In the genomic region with DNA sequence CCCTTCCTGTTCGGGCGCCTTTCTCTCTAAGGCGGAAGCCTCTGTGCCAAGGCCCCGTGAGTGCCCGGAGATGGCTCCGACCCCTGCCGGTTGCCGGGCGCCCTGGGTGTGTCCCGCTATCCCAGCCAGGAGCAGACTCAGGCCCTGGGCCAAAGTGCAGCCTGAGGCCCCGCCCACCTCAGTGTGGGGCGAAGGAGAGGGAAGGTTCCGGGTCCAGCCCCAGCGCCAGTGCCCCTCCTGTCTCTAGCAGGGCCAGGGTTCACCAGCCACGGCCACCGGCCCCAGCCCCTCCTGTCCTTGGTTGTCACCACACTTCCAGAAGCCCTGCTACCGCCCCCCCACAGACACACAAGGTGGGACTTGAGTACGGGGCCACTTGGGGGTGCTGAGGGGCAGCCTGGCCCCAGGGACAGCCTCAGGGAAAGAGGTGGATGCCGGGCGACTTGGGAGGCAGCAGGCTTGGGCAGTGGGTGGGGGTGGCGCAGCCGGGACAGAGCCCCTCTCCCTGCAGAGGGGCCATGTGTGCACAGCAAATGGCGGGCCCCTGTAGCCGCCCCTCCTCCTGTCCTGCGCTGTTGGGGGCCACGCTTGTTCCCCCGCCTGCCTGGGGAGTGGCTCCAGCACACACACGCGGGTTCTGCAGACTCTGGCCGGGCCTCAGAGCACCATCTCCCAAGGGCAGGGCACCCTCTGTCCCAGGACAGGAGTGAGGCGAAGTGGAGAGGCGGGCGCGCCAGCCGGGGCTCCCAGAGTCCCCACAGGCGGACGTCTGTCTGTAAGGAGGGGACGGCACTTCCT, we compare ENCODE assay signal across 12 cellular contexts. TPM values are rescaled to one million over a fixed set of nuclear protein-coding genes. Genes with fewer than 3 reads are reported as not detected.
DNase-seq lines count a peak whose midpoint lies in the region; ATAC-seq, FAIRE-seq and TF ChIP-seq lines count a peak whose summit lies in the region.
"Had no signal": no experiment of that assay in that cellular context is flagged by ENCODE, and none has a peak within 500 bp of the region (broad histone marks: within the 10 kb centered on the region; RNA-seq: fewer than 3 reads in every experiment).

No MANE protein-coding gene starts in this region.

- no peak for FAIRE-seq in K562 (lab: Jason Lieb, UNC)

- CTCF ChIA-PET in K562 (lab: Yijun Ruan, JAX; ENCODE audit: low intra/inter-chr PET ratio) = no interaction called here

- WGBS in K562 (ENCODE audit: insufficient coverage, low coverage, missing lambda C conversion rate) = 7% methylated on average over 32 of the region's 38 CpGs
- 10 to 14% (median 12%) methylated on average over 18 to 38 of the region's 38 CpGs for WGBS in stomach, 5 donors

- TF ChIP-seq EP300 in K562 (IDR thresholded peaks at IDR 0.05; ENCODE audit: low read length) (no peak), stomach (IDR thresholded peaks at IDR 0.05) (no peak)

- intact Hi-C loops in K562 (cut with micrococcal nuclease) = no loop called here
- intact Hi-C loops in left colon (cut with DNase I, micrococcal nuclease) = no loop called here
- intact Hi-C loops in stomach (cut with DNase I; ENCODE audit: low total_unique reads) = no loop called here

- in situ Hi-C loops in K562 (cut with MboI) = no loop called here

- ATAC-seq in K562 (peak; percentile 41; the same call in 1 of the 3 replicates), left colon (peak; percentile 95), GM18520 (IDR thresholded peaks at IDR 0.05; ENCODE audit: unreplicated experiment) (no peak), HG02885 (IDR thresholded peaks at IDR 0.05; ENCODE audit: poor library complexity, unreplicated experiment) (no peak)

- TF ChIP-seq POLR2A in K562 (conservative IDR thresholded peaks at IDR 0.05) = no peak
- no peak for TF ChIP-seq POLR2A in stomach (IDR thresholded peaks at IDR 0.05)

- no peak overlapping the region for H2AFZ ChIP-seq in K562 (ENCODE audit: low read depth, low read length)

- BruUV-seq in K562 (replicated peaks; lab: Mats Ljungman, UMichigan) = no TSS peak

- peak; percentile 61 for DNase-seq in HK-2 (ENCODE audit: unreplicated experiment)
- peak in 3 of 4 experiments; percentile 19 to 54 (median 48) for DNase-seq in K562 (ENCODE audit: extremely low read depth in 1 of 4, low spot score in 3 of 4)
- DNase-seq in left colon = peak; percentile 93 to 94
- DNase-seq in stomach = peak; percentile 78
- no peak for DNase-seq in occipital lobe (lab: John Stamatoyannopoulos, UW)
- DNase-seq in activated T-cell treated with anti-CD3 and anti-CD28 coated beads for 4 hours = no peak
- DNase-seq: HCEC 1CT, Kasumi-1, naive B cell, NCI-H2171 treated with DMSO at 0.1 percent for 48 hours had no signal

- H3K9me1 ChIP-seq in K562 (ENCODE audit: control insufficient read depth, insufficient read depth, low read length) = no peaks in the 10 kb centered on the region

- H3K36me3 ChIP-seq in K562 (ENCODE audit: control insufficient read depth, insufficient read depth, low read length) (no peaks in the 10 kb centered on the region), stomach (no peaks in the 10 kb centered on the region)

- H3K9me3 ChIP-seq in K562 (replicated peaks; ENCODE audit: control insufficient read depth, insufficient read depth, low read depth, low read length) = peaks cover 3% of the 10 kb centered on the region; the same call in 1 of the 2 replicates
- peaks cover 2 to 17% (median 15%) of the 10 kb centered on the region in 4 donors for H3K9me3 ChIP-seq in stomach

- H4K20me1 ChIP-seq in K562 (replicated peaks; ENCODE audit: control insufficient read depth, insufficient read depth, low read length) = 0 out of 2 replicates have a peak, but pooled peaks cover under 1% of the 10 kb centered on the region

- H3K79me2 ChIP-seq in K562 (ENCODE audit: control insufficient read depth, insufficient read depth, low read length) = no peaks in the 10 kb centered on the region

- H3K4me3 ChIP-seq in K562 (no peak overlapping the region), stomach (peak overlapping the region; percentile 16 to 37 (median 18))

- H3K27ac ChIP-seq in K562 (ENCODE audit: extremely low read depth, low read depth, low read length) (no peak overlapping the region), stomach (peak overlapping the region; percentile 10 to 42 (median 28))

- TF ChIP-seq CTCF in K562 (IDR thresholded peaks at IDR 0.05 in 2 of 3, conservative IDR thresholded peaks at IDR 0.05 in 1 of 3; ENCODE audit: insufficient read depth in 2 of 3, low read depth in 1 of 3, low read length in 3 of 3) (no peak), stomach (IDR thresholded peaks at IDR 0.05) (peak in 2 of 7 experiments; percentile 11)

- POLR2A ChIA-PET in K562 (lab: Yijun Ruan, JAX) = no interaction called here

- H3K27me3 ChIP-seq in K562 (ENCODE audit: control insufficient read depth in 2 of 2, insufficient read depth in 2 of 2, low read length in 2 of 2) (peaks cover 6 to 29% of the 10 kb centered on the region in 2 experiments; a peak in 4 of 5 replicates), stomach (peaks cover 9 to 91% (median 59%) of the 10 kb centered on the region in 3 donors)

- H3K9ac ChIP-seq in K562 (ENCODE audit: insufficient read depth in 1 of 2, low read depth in 2 of 2, low read length in 2 of 2) = no peak overlapping the region

- no peak overlapping the region for H3K4me2 ChIP-seq in K562 (ENCODE audit: insufficient read depth, low read length)

- no peak for TF ChIP-seq RAD21 in K562 (CRISPR knock-in tag; conservative IDR thresholded peaks at IDR 0.05 in 1 of 2, IDR thresholded peaks at IDR 0.05 in 1 of 2)

- H3K4me1 ChIP-seq in K562 (replicated peaks in 1 of 2; ENCODE audit: control insufficient read depth in 2 of 2, insufficient read depth in 2 of 2, low read length in 2 of 2) (peaks cover 0 to 44% of the 10 kb centered on the region in 2 experiments; a peak in 2 of 5 replicates), stomach (peaks cover 24 to 37% (median 33%) of the 10 kb centered on the region in 4 donors)

TF ChIP-seq in K562, 482 proteins besides CTCF, POLR2A, EP300 and RAD21 (continues in another document):
- TF ChIP-seq SLC30A9 (CRISPR knock-in tag; IDR thresholded peaks at IDR 0.05) (no peak), ZNF586 (CRISPR knock-in tag; conservative IDR thresholded peaks at IDR 0.05) (no peak), ZNF696 (CRISPR knock-in tag; conservative IDR thresholded peaks at IDR 0.05) (no peak), JUNB (CRISPR knock-in tag; conservative IDR thresholded peaks at IDR 0.05) (no peak)

RNA-seq across cellular contexts. Expression of gene C1QTNF8, which starts 6.0 kb away (rescaled TPM):
- not detected in 2 replicates for total RNA-seq in K562 (2011; cell fraction: chromatin; rRNA removed; ENCODE audit: low replicate concordance)
- not detected in 2 replicates for total RNA-seq in K562 (2011; cell fraction: nucleolus; rRNA removed)
- not detected in 2 replicates for total RNA-seq in K562 (2011; cell fraction: nucleoplasm; rRNA removed)
- total RNA-seq in K562 (2014; rRNA removed) = not detected in 2 replicates
- not detected in 2 replicates for total RNA-seq in K562 (2014; rRNA removed; fragmentation: Illumina TruSeq; extraction: Trizol)
- total RNA-seq in K562 (2015; rRNA removed; fragmentation: Illumina TruSeq; extraction: Trizol) = not detected in 2 replicates
- not detected in 2 replicates for total RNA-seq in K562 (2021)
- not detected in 2 replicates for polyA plus RNA-seq in K562 (2011; rRNA removed)
- not detected in 2 replicates for polyA plus RNA-seq in K562 (2011; cell fraction: cytosol; rRNA removed)
- polyA plus RNA-seq in K562 (2011; cell fraction: nucleus; rRNA removed) = not detected in 2 replicates
- polyA plus RNA-seq in K562 (2012) = not detected in 2 replicates
- polyA plus RNA-seq in K562 (2014; fragmentation: Illumina TruSeq; extraction: Trizol) = not detected in 2 replicates
- not detected for polyA plus RNA-seq in K562 (2014; fragmentation: Nextera tagmentation; extraction: Ambion mirVana)
- polyA plus RNA-seq in K562 (2014; rRNA removed) = not detected in 2 replicates
- polyA minus RNA-seq in K562 (2011; rRNA and poly(A)+ RNA removed) = not detected in 2 replicates
- polyA minus RNA-seq in K562 (2011; cell fraction: cytosol; rRNA and poly(A)+ RNA removed) = not detected in 2 replicates
- not detected in 2 replicates for polyA minus RNA-seq in K562 (2011; cell fraction: nucleus; rRNA and poly(A)+ RNA removed)
- total RNA-seq in left colon = not detected
- not detected for total RNA-seq in stomach
- polyA plus RNA-seq in stomach = not detected
- total RNA-seq in occipital lobe = not detected

RNA-seq across cellular contexts. Expression of gene SSTR5, which starts 17.5 kb away (rescaled TPM):
- total RNA-seq in K562 (2011; cell fraction: chromatin; rRNA removed; ENCODE audit: low replicate concordance) = not detected in 2 replicates
- not detected in 2 replicates for total RNA-seq in K562 (2011; cell fraction: nucleolus; rRNA removed)
- not detected in 2 replicates for total RNA-seq in K562 (2011; cell fraction: nucleoplasm; rRNA removed)
- total RNA-seq in K562 (2014; rRNA removed) (not detected in 2 replicates), K562 (2014; rRNA removed; fragmentation: Illumina TruSeq; extraction: Trizol) (not detected in 2 replicates), K562 (2015; rRNA removed; fragmentation: Illumina TruSeq; extraction: Trizol) (not detected in 2 replicates), K562 (2021) (not detected in 2 replicates), left colon (under 1 TPM in 1 of 2 donors, not detected in 1; 0.25 TPM), stomach (not detected), occipital lobe (0.16 TPM)
- polyA plus RNA-seq in K562 (2011; rRNA removed) (not detected in 2 replicates), K562 (2014; fragmentation: Illumina TruSeq; extraction: Trizol) (not detected in 2 replicates), K562 (2014; fragmentation: Nextera tagmentation; extraction: Ambion mirVana) (not detected), K562 (2014; rRNA removed) (not detected in 2 replicates), stomach (under 1 TPM in 1 of 3 donors, not detected in 2; 0.13 TPM)
- not detected in 2 replicates for polyA plus RNA-seq in K562 (2011; cell fraction: cytosol; rRNA removed)
- polyA plus RNA-seq in K562 (2011; cell fraction: nucleus; rRNA removed) = not detected in 2 replicates
- polyA plus RNA-seq in K562 (2012) = not detected in 2 replicates
- polyA minus RNA-seq in K562 (2011; rRNA and poly(A)+ RNA removed) = not detected in 2 replicates
- polyA minus RNA-seq in K562 (2011; cell fraction: cytosol; rRNA and poly(A)+ RNA removed) = not detected in 2 replicates
- not detected in 2 replicates for polyA minus RNA-seq in K562 (2011; cell fraction: nucleus; rRNA and poly(A)+ RNA removed)

Comparison
In these comparisons a context has a peak if more than half of its experiments do, and no peak if none do; other contexts are left out.
1. DNase-seq: peak in HK-2 (single experiment), K562 (3 of 4), left colon (2 of 2) and stomach (single experiment); none in occipital lobe (single experiment) and activated T-cell treated with anti-CD3 and anti-CD28 coated beads for 4 hours (single experiment).
2. ATAC-seq: peak in K562 (single experiment) and left colon (single experiment); none in GM18520 (single experiment) and HG02885 (single experiment).